8 cellular contexts compared by ENCODE assay signal in genomic region chr1:36420836-36421317, GRCh38. TPM values are rescaled to one million over a fixed set of nuclear protein-coding genes. Genes with fewer than 3 reads are reported as not detected.
DNase-seq lines count a peak whose midpoint lies in the region; ATAC-seq and TF ChIP-seq lines count a peak whose summit lies in the region.

No MANE protein-coding gene starts in this region.

- intact Hi-C loops in dendritic cell treated with granulocyte-macrophage colony-stimulating factor and Interleukin-4, amounts not matched to agents 40 ng/mL and 50 ng/mL, for 4 days (cut with micrococcal nuclease): loop anchor here (1.0 to 5.0 kb wide), 3 partner anchors 34 to 78 kb away; partner anchors contain the start of gene STK40
- intact Hi-C loops in lower lobe of right lung (cut with DNase I): loop anchor here (5.0 kb wide), 1 partner anchor 79 kb away; no protein-coding TSS in a partner anchor

- H3K27ac ChIP-seq in HL-60 (replicated peaks) (peak overlapping the region; percentile 39), lower lobe of right lung (peak overlapping the region; percentile 28)

- H3K27me3 ChIP-seq in HL-60 (ENCODE audit: insufficient read depth, poor library complexity, severe bottlenecking): no peaks in the 10 kb centered on the region
- H3K27me3 ChIP-seq in lower lobe of right lung (ENCODE audit: low read depth): no peaks in the 10 kb centered on the region

- H3K4me1 ChIP-seq in lower lobe of right lung: peaks cover 5% of the 10 kb centered on the region

- peaks cover 9% of the 10 kb centered on the region for H3K4me1 Mint-ChIP-seq in dendritic cell treated with granulocyte-macrophage colony-stimulating factor and Interleukin-4, amounts not matched to agents 40 ng/mL and 50 ng/mL, for 4 days (ENCODE audit: low read depth)

- TF ChIP-seq CTCF in HL-60 (IDR thresholded peaks at IDR 0.05; ENCODE audit: insufficient read depth, low read length) (peak; percentile 92), lower lobe of right lung (IDR thresholded peaks at IDR 0.05) (peak; percentile 95)

- H3K4me3 Mint-ChIP-seq in dendritic cell treated with granulocyte-macrophage colony-stimulating factor and Interleukin-4, amounts not matched to agents 40 ng/mL and 50 ng/mL, for 4 days: no peak overlapping the region

- H3K36me3 Mint-ChIP-seq in dendritic cell treated with granulocyte-macrophage colony-stimulating factor and Interleukin-4, amounts not matched to agents 40 ng/mL and 50 ng/mL, for 4 days (ENCODE audit: low read depth): peaks cover 17% of the 10 kb centered on the region

- DNase-seq in Daoy (ENCODE audit: low read depth) (peak; percentile 91), HL-60 (ENCODE audit: low read depth in 1 of 2, low spot score in 1 of 2) (peak; percentile 82 to 90), NCI-H82 (lab: John Stamatoyannopoulos, UW) (peak; percentile 93), lower lobe of right lung (peak; percentile 89)
- DNase-seq in activated CD4-positive, alpha-beta T cell treated with anti-CD3 and anti-CD28 coated beads, Interleukin-2, amount 50 U/mL, for 4 hours: peak; percentile 89 to 93
- DNase-seq in stimulated activated CD4-positive, alpha-beta T cell treated with anti-CD3 and anti-CD28 coated beads, TNF-alpha, amount 100 ng/mL, for 48 hours (ENCODE audit: low read depth in 3 of 3): peak; percentile 83 to 85 (median 85)

- H3K9me3 Mint-ChIP-seq in dendritic cell treated with granulocyte-macrophage colony-stimulating factor and Interleukin-4, amounts not matched to agents 40 ng/mL and 50 ng/mL, for 4 days: no peaks in the 10 kb centered on the region

- ATAC-seq in lower lobe of right lung (peak; percentile 97), HG03280 (IDR thresholded peaks at IDR 0.05; ENCODE audit: unreplicated experiment) (no peak)

- H3K27me3 Mint-ChIP-seq in dendritic cell treated with granulocyte-macrophage colony-stimulating factor and Interleukin-4, amounts not matched to agents 40 ng/mL and 50 ng/mL, for 4 days: no peaks in the 10 kb centered on the region

- H3K9me3 ChIP-seq in lower lobe of right lung: no peaks in the 10 kb centered on the region

- H3K4me3 ChIP-seq in HL-60 (replicated peaks; ENCODE audit: insufficient read depth, low read length) (no peak overlapping the region), lower lobe of right lung (no peak overlapping the region)

- H3K27ac Mint-ChIP-seq in dendritic cell treated with granulocyte-macrophage colony-stimulating factor and Interleukin-4, amounts not matched to agents 40 ng/mL and 50 ng/mL, for 4 days: peak overlapping the region; percentile 30

- peaks cover 54% of the 10 kb centered on the region for H3K36me3 ChIP-seq in lower lobe of right lung

RNA-seq across cellular contexts. Expression of gene LSM10, which starts 23.2 kb away (rescaled TPM):
- 5.1 and 10.3 TPM in 2 replicates for total RNA-seq in Daoy (2014; rRNA removed; shearing (Covaris generic))
- 44.5 TPM for total RNA-seq in lower lobe of right lung

RNA-seq across cellular contexts. Expression of gene OSCP1, which starts 29.4 kb away (rescaled TPM):
- total RNA-seq in Daoy (2014; rRNA removed; shearing (Covaris generic)): 6.3 and 16.9 TPM in 2 replicates
- total RNA-seq in lower lobe of right lung: 17.1 TPM

RNA-seq across cellular contexts. Expression of gene STK40, which starts 35.2 kb away (rescaled TPM):
- 18.2 and 31.1 TPM in 2 replicates for total RNA-seq in Daoy (2014; rRNA removed; shearing (Covaris generic))
- total RNA-seq in lower lobe of right lung: 74.2 TPM

RNA-seq across cellular contexts. Expression of gene MRPS15, which starts 43.3 kb away (rescaled TPM):
- 77.7 and 94.6 TPM in 2 replicates for total RNA-seq in Daoy (2014; rRNA removed; shearing (Covaris generic))
- 59.4 TPM for total RNA-seq in lower lobe of right lung
